Comparison of ENCODE assay signal across 1 cellular context in the genomic region with DNA sequence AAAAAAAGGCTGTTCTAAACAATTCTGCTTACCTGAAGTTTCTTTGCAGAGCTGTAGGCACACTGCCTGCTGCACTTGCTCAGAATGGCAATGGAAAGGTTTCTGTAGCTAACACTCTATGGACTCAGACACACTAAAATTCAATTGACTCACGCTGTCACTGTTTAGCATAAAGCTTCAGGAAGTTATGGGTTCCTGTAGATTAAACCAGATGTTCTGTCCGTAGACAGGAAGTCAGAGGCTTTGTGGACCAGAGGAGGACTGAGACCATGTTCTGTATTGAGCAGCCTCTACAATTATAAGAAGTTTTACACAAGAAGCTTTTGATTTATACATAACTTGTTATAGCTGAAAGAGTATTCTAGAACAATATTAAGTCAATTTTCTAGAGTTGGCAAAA.
TF ChIP-seq lines count a peak whose summit lies in the region.

No MANE protein-coding gene starts in this region.

TF ChIP-seq in GM23338, 12 proteins besides CTCF, POLR2A, EP300 and RAD21 (continued from another document):
- TF ChIP-seq, protein P1, sequence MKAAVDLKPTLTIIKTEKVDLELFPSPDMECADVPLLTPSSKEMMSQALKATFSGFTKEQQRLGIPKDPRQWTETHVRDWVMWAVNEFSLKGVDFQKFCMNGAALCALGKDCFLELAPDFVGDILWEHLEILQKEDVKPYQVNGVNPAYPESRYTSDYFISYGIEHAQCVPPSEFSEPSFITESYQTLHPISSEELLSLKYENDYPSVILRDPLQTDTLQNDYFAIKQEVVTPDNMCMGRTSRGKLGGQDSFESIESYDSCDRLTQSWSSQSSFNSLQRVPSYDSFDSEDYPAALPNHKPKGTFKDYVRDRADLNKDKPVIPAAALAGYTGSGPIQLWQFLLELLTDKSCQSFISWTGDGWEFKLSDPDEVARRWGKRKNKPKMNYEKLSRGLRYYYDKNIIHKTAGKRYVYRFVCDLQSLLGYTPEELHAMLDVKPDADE (IDR thresholded peaks at IDR 0.05): no peak
- TF ChIP-seq STAT1 (IDR thresholded peaks at IDR 0.05; ENCODE audit: unreplicated experiment) (no peak), JUNB (IDR thresholded peaks at IDR 0.05; ENCODE audit: unreplicated experiment) (no peak), CREB1 (CRISPR knock-in tag; IDR thresholded peaks at IDR 0.05; ENCODE audit: low read depth) (no peak), EZH2phosphoT487 (IDR thresholded peaks at IDR 0.05; ENCODE audit: unreplicated experiment) (no peak), EZH2 (IDR thresholded peaks at IDR 0.05; ENCODE audit: low read depth, unreplicated experiment) (no peak)
- TF ChIP-seq, protein P2, sequence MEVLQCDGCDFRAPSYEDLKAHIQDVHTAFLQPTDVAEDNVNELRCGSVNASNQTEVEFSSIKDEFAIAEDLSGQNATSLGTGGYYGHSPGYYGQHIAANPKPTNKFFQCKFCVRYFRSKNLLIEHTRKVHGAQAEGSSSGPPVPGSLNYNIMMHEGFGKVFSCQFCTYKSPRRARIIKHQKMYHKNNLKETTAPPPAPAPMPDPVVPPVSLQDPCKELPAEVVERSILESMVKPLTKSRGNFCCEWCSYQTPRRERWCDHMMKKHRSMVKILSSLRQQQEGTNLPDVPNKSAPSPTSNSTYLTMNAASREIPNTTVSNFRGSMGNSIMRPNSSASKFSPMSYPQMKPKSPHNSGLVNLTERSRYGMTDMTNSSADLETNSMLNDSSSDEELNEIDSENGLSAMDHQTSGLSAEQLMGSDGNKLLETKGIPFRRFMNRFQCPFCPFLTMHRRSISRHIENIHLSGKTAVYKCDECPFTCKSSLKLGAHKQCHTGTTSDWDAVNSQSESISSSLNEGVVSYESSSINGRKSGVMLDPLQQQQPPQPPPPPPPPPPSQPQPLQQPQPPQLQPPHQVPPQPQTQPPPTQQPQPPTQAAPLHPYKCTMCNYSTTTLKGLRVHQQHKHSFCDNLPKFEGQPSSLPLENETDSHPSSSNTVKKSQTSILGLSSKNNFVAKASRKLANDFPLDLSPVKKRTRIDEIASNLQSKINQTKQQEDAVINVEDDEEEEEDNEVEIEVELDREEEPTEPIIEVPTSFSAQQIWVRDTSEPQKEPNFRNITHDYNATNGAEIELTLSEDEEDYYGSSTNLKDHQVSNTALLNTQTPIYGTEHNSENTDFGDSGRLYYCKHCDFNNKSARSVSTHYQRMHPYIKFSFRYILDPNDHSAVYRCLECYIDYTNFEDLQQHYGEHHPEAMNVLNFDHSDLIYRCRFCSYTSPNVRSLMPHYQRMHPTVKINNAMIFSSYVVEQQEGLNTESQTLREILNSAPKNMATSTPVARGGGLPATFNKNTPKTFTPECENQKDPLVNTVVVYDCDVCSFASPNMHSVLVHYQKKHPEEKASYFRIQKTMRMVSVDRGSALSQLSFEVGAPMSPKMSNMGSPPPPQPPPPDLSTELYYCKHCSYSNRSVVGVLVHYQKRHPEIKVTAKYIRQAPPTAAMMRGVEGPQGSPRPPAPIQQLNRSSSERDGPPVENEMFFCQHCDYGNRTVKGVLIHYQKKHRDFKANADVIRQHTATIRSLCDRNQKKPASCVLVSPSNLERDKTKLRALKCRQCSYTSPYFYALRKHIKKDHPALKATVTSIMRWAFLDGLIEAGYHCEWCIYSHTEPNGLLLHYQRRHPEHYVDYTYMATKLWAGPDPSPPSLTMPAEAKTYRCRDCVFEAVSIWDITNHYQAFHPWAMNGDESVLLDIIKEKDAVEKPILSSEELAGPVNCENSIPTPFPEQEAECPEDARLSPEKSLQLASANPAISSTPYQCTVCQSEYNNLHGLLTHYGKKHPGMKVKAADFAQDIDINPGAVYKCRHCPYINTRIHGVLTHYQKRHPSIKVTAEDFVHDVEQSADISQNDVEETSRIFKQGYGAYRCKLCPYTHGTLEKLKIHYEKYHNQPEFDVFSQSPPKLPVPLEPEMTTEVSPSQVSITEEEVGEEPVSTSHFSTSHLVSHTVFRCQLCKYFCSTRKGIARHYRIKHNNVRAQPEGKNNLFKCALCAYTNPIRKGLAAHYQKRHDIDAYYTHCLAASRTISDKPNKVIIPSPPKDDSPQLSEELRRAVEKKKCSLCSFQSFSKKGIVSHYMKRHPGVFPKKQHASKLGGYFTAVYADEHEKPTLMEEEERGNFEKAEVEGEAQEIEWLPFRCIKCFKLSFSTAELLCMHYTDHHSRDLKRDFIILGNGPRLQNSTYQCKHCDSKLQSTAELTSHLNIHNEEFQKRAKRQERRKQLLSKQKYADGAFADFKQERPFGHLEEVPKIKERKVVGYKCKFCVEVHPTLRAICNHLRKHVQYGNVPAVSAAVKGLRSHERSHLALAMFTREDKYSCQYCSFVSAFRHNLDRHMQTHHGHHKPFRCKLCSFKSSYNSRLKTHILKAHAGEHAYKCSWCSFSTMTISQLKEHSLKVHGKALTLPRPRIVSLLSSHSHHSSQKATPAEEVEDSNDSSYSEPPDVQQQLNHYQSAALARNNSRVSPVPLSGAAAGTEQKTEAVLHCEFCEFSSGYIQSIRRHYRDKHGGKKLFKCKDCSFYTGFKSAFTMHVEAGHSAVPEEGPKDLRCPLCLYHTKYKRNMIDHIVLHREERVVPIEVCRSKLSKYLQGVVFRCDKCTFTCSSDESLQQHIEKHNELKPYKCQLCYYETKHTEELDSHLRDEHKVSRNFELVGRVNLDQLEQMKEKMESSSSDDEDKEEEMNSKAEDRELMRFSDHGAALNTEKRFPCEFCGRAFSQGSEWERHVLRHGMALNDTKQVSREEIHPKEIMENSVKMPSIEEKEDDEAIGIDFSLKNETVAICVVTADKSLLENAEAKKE (CRISPR knock-in tag; IDR thresholded peaks at IDR 0.05): no peak
